Comparison of ENCODE assay signal across 9 cellular contexts in genomic region chr13:38417727-38418126, GRCh38.
A peak's percentile ranks its signal among the peaks of the same experiment; 100 is the strongest.
DNase-seq lines count a peak whose midpoint lies in the region; ATAC-seq, FAIRE-seq and TF ChIP-seq lines count a peak whose summit lies in the region.
"Had no signal": no experiment of that assay in that cellular context is flagged by ENCODE, and none has a peak within 500 bp of the region (broad histone marks: within the 10 kb centered on the region; RNA-seq: fewer than 3 reads in every experiment).

No MANE protein-coding gene starts in this region.

- no peak overlapping the region for H3K4me3 ChIP-seq in AG04450 (ENCODE audit: low read depth, low read length)
- no peak overlapping the region for H3K4me3 ChIP-seq in psoas muscle

- DNase-seq in AG04450 (ENCODE audit: low read depth, low spot score) (no peak), psoas muscle (no peak), NCI-H526 treated with DMSO at 0.1 percent for 48 hours (lab: John Stamatoyannopoulos, UW) (no peak), H54 (ENCODE audit: insufficient read length, low spot score) (no peak), NCI-H2196 (lab: John Stamatoyannopoulos, UW; ENCODE audit: unreplicated experiment) (no peak)
- no peak for DNase-seq in activated CD8-positive, alpha-beta T cell treated with anti-CD3 and anti-CD28 coated beads, Interleukin-2, amount 10 ng/mL, durations not matched to agents 7 days and 5 days

- 66 to 74% (median 69%) methylated on average over 2 of the region's 2 CpGs for WGBS in psoas muscle, 3 donors

- no peaks in the 10 kb centered on the region for H3K27me3 Mint-ChIP-seq in activated CD8-positive, alpha-beta T cell treated with anti-CD3 and anti-CD28 coated beads, Interleukin-2, amount 10 ng/mL, durations not matched to agents 7 days and 5 days (ENCODE audit: low read depth)

- no peaks in the 10 kb centered on the region for H3K9me3 ChIP-seq in AG04450 (ENCODE audit: control insufficient read depth, insufficient read depth, low read length)
- H3K9me3 ChIP-seq in psoas muscle = no peaks in the 10 kb centered on the region

- intact Hi-C loops in psoas muscle (cut with DNase I) = no loop called here

- ATAC-seq in GM18517 (IDR thresholded peaks at IDR 0.05; ENCODE audit: unreplicated experiment) (peak; percentile 38), HG03460 (IDR thresholded peaks at IDR 0.05; ENCODE audit: unreplicated experiment) (peak; percentile 43), psoas muscle (peak in 1 of 4 donors; percentile 34)
- ATAC-seq in activated CD8-positive, alpha-beta T cell treated with anti-CD3 and anti-CD28 coated beads, Interleukin-2, amount 10 ng/mL, durations not matched to agents 7 days and 5 days = peak; percentile 51

- POLR2A ChIA-PET in AG04450 (lab: Yijun Ruan, JAX) = no interaction called here
- POLR2A ChIA-PET in activated CD8-positive, alpha-beta T cell treated with anti-CD3 and anti-CD28 coated beads, Interleukin-2, amount 10 ng/mL, durations not matched to agents 7 days and 5 days (lab: Charles Lee) = no interaction called here

- H3K36me3 ChIP-seq in psoas muscle (ENCODE audit: insufficient read depth in 1 of 2, low read depth in 1 of 2) = no peaks in the 10 kb centered on the region

- CTCF ChIA-PET in AG04450 (lab: Charles Lee) = no interaction called here
- CTCF ChIA-PET in activated CD8-positive, alpha-beta T cell treated with anti-CD3 and anti-CD28 coated beads, Interleukin-2, amount 10 ng/mL, durations not matched to agents 7 days and 5 days (lab: Charles Lee) = no interaction called here

- no peaks in the 10 kb centered on the region for H3K4me1 ChIP-seq in psoas muscle

- no peak overlapping the region for H3K27ac Mint-ChIP-seq in activated CD8-positive, alpha-beta T cell treated with anti-CD3 and anti-CD28 coated beads, Interleukin-2, amount 10 ng/mL, durations not matched to agents 7 days and 5 days

- no peaks in the 10 kb centered on the region for H3K27me3 ChIP-seq in AG04450 (ENCODE audit: control insufficient read depth, insufficient read depth, low read length)
- H3K27me3 ChIP-seq in psoas muscle (ENCODE audit: insufficient read depth in 3 of 3, low read length in 2 of 3) = no peaks in the 10 kb centered on the region

- peaks cover 6% of the 10 kb centered on the region for H3K4me1 Mint-ChIP-seq in activated CD8-positive, alpha-beta T cell treated with anti-CD3 and anti-CD28 coated beads, Interleukin-2, amount 10 ng/mL, durations not matched to agents 7 days and 5 days (ENCODE audit: low read depth)

- TF ChIP-seq POLR2A in H54 (IDR thresholded peaks at IDR 0.05; ENCODE audit: low read depth, low read length) = no peak

- H3K4me3 Mint-ChIP-seq in activated CD8-positive, alpha-beta T cell treated with anti-CD3 and anti-CD28 coated beads, Interleukin-2, amount 10 ng/mL, durations not matched to agents 7 days and 5 days = no peak overlapping the region

- H3K9me3 Mint-ChIP-seq in activated CD8-positive, alpha-beta T cell treated with anti-CD3 and anti-CD28 coated beads, Interleukin-2, amount 10 ng/mL, durations not matched to agents 7 days and 5 days (ENCODE audit: insufficient read depth) = no peaks in the 10 kb centered on the region

- H3K27ac ChIP-seq in AG04450 (ENCODE audit: low read depth, low read length) (no peak overlapping the region), psoas muscle (no peak overlapping the region)

- no peaks in the 10 kb centered on the region for H3K36me3 Mint-ChIP-seq in activated CD8-positive, alpha-beta T cell treated with anti-CD3 and anti-CD28 coated beads, Interleukin-2, amount 10 ng/mL, durations not matched to agents 7 days and 5 days (ENCODE audit: low read depth)

- peak; percentile 31 for TF ChIP-seq CTCF in AG04450 (IDR thresholded peaks at IDR 0.05; ENCODE audit: low read depth, low read length)
- TF ChIP-seq CTCF in psoas muscle (IDR thresholded peaks at IDR 0.05) = peak; percentile 10

- FAIRE-seq in H54 (lab: Jason Lieb, UNC) = no peak
- FAIRE-seq: colon had no signal
